ENCODE assay signal across 8 cellular contexts in the genomic region with DNA sequence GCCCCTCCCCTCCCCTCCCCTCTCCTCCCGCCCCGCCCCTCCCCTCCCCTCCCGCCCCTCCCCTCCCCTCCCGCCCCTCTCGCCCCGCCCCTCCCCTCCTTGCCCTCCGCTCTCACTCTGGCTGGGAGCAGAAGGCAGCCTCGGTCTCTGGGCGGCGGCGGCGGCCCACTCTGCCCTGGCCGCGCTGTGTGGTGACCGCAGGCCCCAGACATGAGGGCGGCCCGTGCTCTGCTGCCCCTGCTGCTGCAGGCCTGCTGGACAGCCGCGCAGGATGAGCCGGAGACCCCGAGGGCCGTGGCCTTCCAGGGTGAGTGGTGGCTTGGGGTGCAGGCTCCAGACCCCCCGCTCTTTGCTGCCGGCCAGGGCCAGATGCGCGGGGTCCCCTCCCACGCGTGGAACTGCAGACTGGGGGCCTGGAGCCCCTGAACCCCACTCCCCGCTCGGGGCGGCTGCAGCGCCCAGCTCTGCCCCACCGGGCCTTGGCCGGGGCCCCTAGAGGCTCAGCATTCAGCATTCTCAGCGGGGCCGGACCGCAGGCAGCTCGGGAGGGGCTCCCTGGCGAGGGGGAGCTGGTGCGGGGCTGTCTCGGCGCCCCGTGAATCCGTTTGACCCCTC. TPM values are rescaled to one million over a fixed set of nuclear protein-coding genes. Genes with fewer than 3 reads are reported as not detected.
A peak's percentile ranks its signal among the peaks of the same experiment; 100 is the strongest.
DNase-seq lines count a peak whose midpoint lies in the region; ATAC-seq and TF ChIP-seq lines count a peak whose summit lies in the region.

A gene with protein sequence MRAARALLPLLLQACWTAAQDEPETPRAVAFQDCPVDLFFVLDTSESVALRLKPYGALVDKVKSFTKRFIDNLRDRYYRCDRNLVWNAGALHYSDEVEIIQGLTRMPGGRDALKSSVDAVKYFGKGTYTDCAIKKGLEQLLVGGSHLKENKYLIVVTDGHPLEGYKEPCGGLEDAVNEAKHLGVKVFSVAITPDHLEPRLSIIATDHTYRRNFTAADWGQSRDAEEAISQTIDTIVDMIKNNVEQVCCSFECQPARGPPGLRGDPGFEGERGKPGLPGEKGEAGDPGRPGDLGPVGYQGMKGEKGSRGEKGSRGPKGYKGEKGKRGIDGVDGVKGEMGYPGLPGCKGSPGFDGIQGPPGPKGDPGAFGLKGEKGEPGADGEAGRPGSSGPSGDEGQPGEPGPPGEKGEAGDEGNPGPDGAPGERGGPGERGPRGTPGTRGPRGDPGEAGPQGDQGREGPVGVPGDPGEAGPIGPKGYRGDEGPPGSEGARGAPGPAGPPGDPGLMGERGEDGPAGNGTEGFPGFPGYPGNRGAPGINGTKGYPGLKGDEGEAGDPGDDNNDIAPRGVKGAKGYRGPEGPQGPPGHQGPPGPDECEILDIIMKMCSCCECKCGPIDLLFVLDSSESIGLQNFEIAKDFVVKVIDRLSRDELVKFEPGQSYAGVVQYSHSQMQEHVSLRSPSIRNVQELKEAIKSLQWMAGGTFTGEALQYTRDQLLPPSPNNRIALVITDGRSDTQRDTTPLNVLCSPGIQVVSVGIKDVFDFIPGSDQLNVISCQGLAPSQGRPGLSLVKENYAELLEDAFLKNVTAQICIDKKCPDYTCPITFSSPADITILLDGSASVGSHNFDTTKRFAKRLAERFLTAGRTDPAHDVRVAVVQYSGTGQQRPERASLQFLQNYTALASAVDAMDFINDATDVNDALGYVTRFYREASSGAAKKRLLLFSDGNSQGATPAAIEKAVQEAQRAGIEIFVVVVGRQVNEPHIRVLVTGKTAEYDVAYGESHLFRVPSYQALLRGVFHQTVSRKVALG (plus strand): TSS at position 130 of the 615 bp plus-strand sequence. CDS start 81 bp downstream, at position 211.

- no peak for TF ChIP-seq POLR2A in GM18505 (IDR thresholded peaks at IDR 0.05; ENCODE audit: borderline replicate concordance, extremely low read depth, insufficient read depth, insufficient read length)

- H3K27me3 Mint-ChIP-seq in T-helper 1 cell treated with Interleukin-12 subunit alpha and Interleukin-12 subunit beta and Interleukin-4 antibody, amounts not matched to agents 30 μg/mL and 1 μg/mL, for 36 hours (ENCODE audit: low read depth): peaks cover 15% of the 10 kb centered on the region
- H3K27me3 Mint-ChIP-seq in dendritic cell treated with granulocyte-macrophage colony-stimulating factor and Interleukin-4, amounts not matched to agents 40 ng/mL and 50 ng/mL, for 4 days: peaks cover 48% of the 10 kb centered on the region

- ATAC-seq in left colon (peak; percentile 67), GM21381 (IDR thresholded peaks at IDR 0.05; ENCODE audit: unreplicated experiment) (no peak), GM18505 (IDR thresholded peaks at IDR 0.05; ENCODE audit: unreplicated experiment) (no peak)

- peak in 4 of 6 experiments; percentile 43 to 58 (median 48) for DNase-seq in stimulated activated naive CD4-positive, alpha-beta T cell (lab: John Stamatoyannopoulos, UW)
- DNase-seq in stimulated activated naive CD4-positive, alpha-beta T cell treated with Interleukin-2 at 50 U/mL for 16 hours (lab: John Stamatoyannopoulos, UW): no peak
- peak in 1 of 2 donors; percentile 55 for DNase-seq in left colon
- DNase-seq in stimulated activated CD8-positive, alpha-beta memory T cell treated with anti-CD3 and anti-CD28 coated beads, Interleukin-4, amount 100 ng/mL, for 48 hours: peak; percentile 50

- no peaks in the 10 kb centered on the region for H3K9me3 Mint-ChIP-seq in T-helper 1 cell treated with Interleukin-12 subunit alpha and Interleukin-12 subunit beta and Interleukin-4 antibody, amounts not matched to agents 30 μg/mL and 1 μg/mL, for 36 hours
- no peaks in the 10 kb centered on the region for H3K9me3 Mint-ChIP-seq in dendritic cell treated with granulocyte-macrophage colony-stimulating factor and Interleukin-4, amounts not matched to agents 40 ng/mL and 50 ng/mL, for 4 days

- intact Hi-C loops in dendritic cell treated with granulocyte-macrophage colony-stimulating factor and Interleukin-4, amounts not matched to agents 40 ng/mL and 50 ng/mL, for 4 days (cut with micrococcal nuclease): no loop called here
- intact Hi-C loops in left colon (cut with DNase I, micrococcal nuclease): loop anchor here in 1 of 2 donors (10.0 kb wide), 1 partner anchor 143 kb away; no protein-coding TSS in a partner anchor

- no peaks in the 10 kb centered on the region for H3K36me3 Mint-ChIP-seq in T-helper 1 cell treated with Interleukin-12 subunit alpha and Interleukin-12 subunit beta and Interleukin-4 antibody, amounts not matched to agents 30 μg/mL and 1 μg/mL, for 36 hours (ENCODE audit: low read depth)
- H3K36me3 Mint-ChIP-seq in dendritic cell treated with granulocyte-macrophage colony-stimulating factor and Interleukin-4, amounts not matched to agents 40 ng/mL and 50 ng/mL, for 4 days (ENCODE audit: low read depth): no peaks in the 10 kb centered on the region

- peak within 1 kb of the TSS; percentile 46 for H3K4me3 Mint-ChIP-seq in T-helper 1 cell treated with Interleukin-12 subunit alpha and Interleukin-12 subunit beta and Interleukin-4 antibody, amounts not matched to agents 30 μg/mL and 1 μg/mL, for 36 hours
- H3K4me3 Mint-ChIP-seq in dendritic cell treated with granulocyte-macrophage colony-stimulating factor and Interleukin-4, amounts not matched to agents 40 ng/mL and 50 ng/mL, for 4 days: peak within 1 kb of the TSS; percentile 24

- H3K27ac Mint-ChIP-seq in T-helper 1 cell treated with Interleukin-12 subunit alpha and Interleukin-12 subunit beta and Interleukin-4 antibody, amounts not matched to agents 30 μg/mL and 1 μg/mL, for 36 hours: no peak within 1 kb of the TSS
- no peak within 1 kb of the TSS for H3K27ac Mint-ChIP-seq in dendritic cell treated with granulocyte-macrophage colony-stimulating factor and Interleukin-4, amounts not matched to agents 40 ng/mL and 50 ng/mL, for 4 days

- H3K4me1 Mint-ChIP-seq in T-helper 1 cell treated with Interleukin-12 subunit alpha and Interleukin-12 subunit beta and Interleukin-4 antibody, amounts not matched to agents 30 μg/mL and 1 μg/mL, for 36 hours (ENCODE audit: low read depth): peaks cover 4% of the 10 kb centered on the region
- H3K4me1 Mint-ChIP-seq in dendritic cell treated with granulocyte-macrophage colony-stimulating factor and Interleukin-4, amounts not matched to agents 40 ng/mL and 50 ng/mL, for 4 days (ENCODE audit: low read depth): no peaks in the 10 kb centered on the region

RNA-seq across cellular contexts. Expression of the gene that starts here (rescaled TPM):
- 100 to 1,000 TPM in 1 of 2 donors, 10 to 100 TPM in 1; 32.2 to 111 TPM for total RNA-seq in left colon
